21 cellular contexts compared by ENCODE assay signal in genomic region chr2:230434677-230435324, GRCh38. TPM values are rescaled to one million over a fixed set of nuclear protein-coding genes. Genes with fewer than 3 reads are reported as not detected.
A peak's percentile ranks its signal among the peaks of the same experiment; 100 is the strongest.
DNase-seq lines count a peak whose midpoint lies in the region; ATAC-seq and TF ChIP-seq lines count a peak whose summit lies in the region.
"Had no signal": no experiment of that assay in that cellular context is flagged by ENCODE, and none has a peak within 500 bp of the region (broad histone marks: within the 10 kb centered on the region; RNA-seq: fewer than 3 reads in every experiment).

No MANE protein-coding gene starts in this region.

- peaks cover 14% of the 10 kb centered on the region for H3K4me1 ChIP-seq in GM23248 (ENCODE audit: insufficient read depth)

- in situ Hi-C loops in GM23248 (cut with MboI): no loop called here

- H3K79me2 ChIP-seq in GM23248 (ENCODE audit: insufficient read depth): peaks cover 98% of the 10 kb centered on the region

- H3K4me3 Mint-ChIP-seq in activated CD4-positive, alpha-beta T cell treated with anti-CD3 and anti-CD28 coated beads, Interleukin-2, amount 10 ng/mL, durations not matched to agents 24 days and 14 days: no peak overlapping the region
- no peak overlapping the region for H3K4me3 Mint-ChIP-seq in chondrocyte (ENCODE audit: unreplicated experiment)
- no peak overlapping the region for H3K4me3 Mint-ChIP-seq in natural killer cell
- H3K4me3 Mint-ChIP-seq: nephron, WTC11 had no signal

- H3F3A ChIP-seq in GM23248 (ENCODE audit: insufficient read depth): peaks cover 17% of the 10 kb centered on the region

- 0 out of 2 replicates have a peak, but pooled peaks cover 10% of the 10 kb centered on the region for H3K36me3 ChIP-seq in GM23248 (ENCODE audit: low read depth)
- H3K36me3 ChIP-seq: right atrium auricular region had no signal

- peak overlapping the region; percentile 5 for H3K27ac Mint-ChIP-seq in activated CD4-positive, alpha-beta T cell treated with anti-CD3 and anti-CD28 coated beads, Interleukin-2, amount 10 ng/mL, durations not matched to agents 24 days and 14 days
- peak overlapping the region; percentile 50 for H3K27ac Mint-ChIP-seq in chondrocyte (ENCODE audit: unreplicated experiment)
- peak overlapping the region; percentile 73 to 85 for H3K27ac Mint-ChIP-seq in natural killer cell
- H3K27ac Mint-ChIP-seq: nephron, WTC11 had no signal

- no peaks in the 10 kb centered on the region for H3K27me3 Mint-ChIP-seq in activated CD4-positive, alpha-beta T cell treated with anti-CD3 and anti-CD28 coated beads, Interleukin-2, amount 10 ng/mL, durations not matched to agents 24 days and 14 days
- H3K27me3 Mint-ChIP-seq in chondrocyte (ENCODE audit: low read depth) (no peaks in the 10 kb centered on the region), natural killer cell (ENCODE audit: low read depth in 2 of 2) (no peaks in the 10 kb centered on the region)

- peak overlapping the region; percentile 41 for H3K27ac ChIP-seq in GM23248
- H3K27ac ChIP-seq: dorsolateral prefrontal cortex, KMS-11, right atrium auricular region, transverse colon had no signal

- TF ChIP-seq CTCF in chondrocyte (IDR thresholded peaks at IDR 0.05) (no peak), natural killer cell (IDR thresholded peaks at IDR 0.05) (no peak)

- no peaks in the 10 kb centered on the region for H3K9me3 ChIP-seq in GM23248 (ENCODE audit: low read depth)

- no peaks in the 10 kb centered on the region for H3K9me2 ChIP-seq in GM23248 (ENCODE audit: insufficient read depth)

- peak; percentile 43 to 73 (median 52) for ATAC-seq in natural killer cell
- ATAC-seq: Panc1, WTC11 had no signal

- H3K4me2 ChIP-seq in GM23248 (ENCODE audit: unreplicated experiment): peak overlapping the region; percentile 5
- H3K4me2 ChIP-seq: KMS-11 had no signal

- WGBS in GM23248 (ENCODE audit: low coverage in 1 of 2, low lambda C conversion rate in 2 of 2, missing lambda C conversion rate in 2 of 2), 2 experiments: 44 to 46% methylated on average over 4 of the region's 4 CpGs

- H4K20me1 ChIP-seq in GM23248 (ENCODE audit: insufficient read depth): peaks cover 3% of the 10 kb centered on the region; the same call in 1 of the 2 replicates

- no peak overlapping the region for H2AFZ ChIP-seq in GM23248

- H3K4me1 Mint-ChIP-seq in activated CD4-positive, alpha-beta T cell treated with anti-CD3 and anti-CD28 coated beads, Interleukin-2, amount 10 ng/mL, durations not matched to agents 24 days and 14 days: peaks cover 53% of the 10 kb centered on the region
- peaks cover 23% of the 10 kb centered on the region for H3K4me1 Mint-ChIP-seq in chondrocyte (ENCODE audit: low read depth)
- H3K4me1 Mint-ChIP-seq in natural killer cell: peaks cover 68 to 69% of the 10 kb centered on the region in 2 donors
- H3K4me1 Mint-ChIP-seq: nephron had no signal

- H3K27me3 ChIP-seq in GM23248 (replicated peaks; ENCODE audit: insufficient read depth): no peaks in the 10 kb centered on the region
- H3K27me3 ChIP-seq: dorsolateral prefrontal cortex, right atrium auricular region, transverse colon had no signal

- no peak overlapping the region for H3K4me3 ChIP-seq in GM23248
- H3K4me3 ChIP-seq: dorsolateral prefrontal cortex, right atrium auricular region, transverse colon had no signal

- peaks cover 78% of the 10 kb centered on the region for H3K36me3 Mint-ChIP-seq in activated CD4-positive, alpha-beta T cell treated with anti-CD3 and anti-CD28 coated beads, Interleukin-2, amount 10 ng/mL, durations not matched to agents 24 days and 14 days (ENCODE audit: low read depth)
- H3K36me3 Mint-ChIP-seq in chondrocyte (ENCODE audit: low read depth) (peaks cover 15% of the 10 kb centered on the region), natural killer cell (peaks cover 14% of the 10 kb centered on the region)

- H3K9me3 Mint-ChIP-seq in activated CD4-positive, alpha-beta T cell treated with anti-CD3 and anti-CD28 coated beads, Interleukin-2, amount 10 ng/mL, durations not matched to agents 24 days and 14 days: peaks cover 10% of the 10 kb centered on the region
- peaks cover 8% of the 10 kb centered on the region for H3K9me3 Mint-ChIP-seq in chondrocyte (ENCODE audit: low read depth)
- H3K9me3 Mint-ChIP-seq in natural killer cell: peaks cover 0 to 3% of the 10 kb centered on the region in 2 donors

- intact Hi-C loops in activated CD4-positive, alpha-beta T cell treated with anti-CD3 and anti-CD28 coated beads, Interleukin-2, amount 10 ng/mL, durations not matched to agents 24 days and 14 days (cut with micrococcal nuclease): no loop called here
- intact Hi-C loops in natural killer cell (cut with micrococcal nuclease) (no loop called here), posterior vena cava (cut with DNase I) (no loop called here)

- H3K9ac ChIP-seq in GM23248: no peak overlapping the region
- H3K9ac ChIP-seq: KMS-11 had no signal

- DNase-seq in activated CD4-positive, alpha-beta T cell treated with anti-CD3 and anti-CD28 coated beads, Interleukin-2, amount 10 ng/mL, durations not matched to agents 24 days and 14 days: no peak
- no peak for DNase-seq in activated CD4-positive, alpha-beta T cell treated with anti-CD3 and anti-CD28 coated beads for 4 hours
- peak; percentile 71 for DNase-seq in GM23248
- DNase-seq in chondrocyte (ENCODE audit: low spot score): no peak
- DNase-seq in natural killer cell: no peak
- DNase-seq in posterior vena cava (ENCODE audit: low spot score): no peak
- DNase-seq in NK-92 treated with Interleukin-12 subunit alpha and Interleukin-12 subunit beta, amount 100 ng/mL, for 24 hours (lab: John Stamatoyannopoulos, UW): no peak
- DNase-seq in MV-4-11 (lab: John Stamatoyannopoulos, UW): no peak
- DNase-seq: ACHN; dorsolateral prefrontal cortex; GDM1; NCI-H187; NCI-H524 treated with DMSO at 0.1 percent for 48 hours; stimulated activated CD4-positive, alpha-beta T cell treated with anti-CD3 and anti-CD28 coated beads, Interleukin-1b, Interleukin-23, amount 100 ng/mL, for 48 hours; SW 1271; transverse colon had no signal

RNA-seq across cellular contexts. Expression of gene SP100, which starts 18.8 kb away (rescaled TPM):
- 162 and 165 TPM in 2 replicates for total RNA-seq in activated CD4-positive, alpha-beta T cell treated with anti-CD3 and anti-CD28 coated beads, Interleukin-2, amount 10 ng/mL, durations not matched to agents 24 days and 14 days
- 73.5 and 75.8 TPM in 2 replicates for total RNA-seq in GM23248 (2014; rRNA removed; shearing (Covaris generic))
- 108 TPM in 2 replicates for polyA plus RNA-seq in GM23248 (2016; fragmentation: Nextera tagmentation; extraction: Ambion mirVana)
- total RNA-seq in chondrocyte: 57.6 to 67.0 TPM (median 66.7 TPM) in 3 replicates
- total RNA-seq in natural killer cell: 100 to 1,000 TPM; 338 to 393 (median 363) TPM
- total RNA-seq in posterior vena cava: 10 to 100 TPM; 87.9 to 90.7 TPM

Comparison
In these comparisons a context has a peak if more than half of its experiments do, and no peak if none do; other contexts are left out.
1. H3K27ac Mint-ChIP-seq: peak in every context shown above with its lines; median percentile 79 in natural killer cell; 50 in chondrocyte; 5 in activated CD4-positive, alpha-beta T cell treated with anti-CD3 and anti-CD28 coated beads, Interleukin-2, amount 10 ng/mL, durations not matched to agents 24 days and 14 days.